In genomic region chr7:111470898-111471297, GRCh38 we compare ENCODE assay signal across 24 cellular contexts.
"Had no signal": no experiment of that assay in that cellular context is flagged by ENCODE, and none has a peak within 500 bp of the region (broad histone marks: within the 10 kb centered on the region; RNA-seq: fewer than 3 reads in every experiment).

No MANE protein-coding gene starts in this region.

- H2AFZ ChIP-seq: hepatocyte had no signal

- DNase-seq: dermis blood vessel endothelial cell; dorsolateral prefrontal cortex; effector CD4-positive, alpha-beta T cell; effector memory CD4-positive, alpha-beta T cell; foreskin keratinocyte; heart left ventricle; hypothalamus; immature natural killer cell; islet precursor cell; kidney; kidney glomerular epithelial cell; left colon; left ventricle myocardium inferior; lower lobe of right lung; mesenchymal stem cell; mucosa of descending colon; naive B cell; naive thymus-derived CD8-positive, alpha-beta T cell had no signal

- H3K4me1 ChIP-seq: foreskin keratinocyte, left ventricle myocardium inferior, lower lobe of right lung had no signal

- ATAC-seq: foreskin keratinocyte; gastroesophageal sphincter; heart left ventricle; left colon; left lobe of liver; lower lobe of right lung; mucosa of descending colon; naive thymus-derived CD8-positive, alpha-beta T cell had no signal

- H3K4me2 ChIP-seq: hepatocyte had no signal

- FAIRE-seq: endothelial cell of umbilical vein had no signal

- H3K79me2 ChIP-seq: hepatocyte had no signal

- H3K27ac ChIP-seq: coronary artery, dorsolateral prefrontal cortex, esophagus muscularis mucosa, foreskin keratinocyte, gastroesophageal sphincter, heart left ventricle, hepatocyte, left ventricle myocardium inferior, lower lobe of right lung had no signal

- H3K36me3 ChIP-seq: esophagus muscularis mucosa, gastroesophageal sphincter, heart left ventricle, left ventricle myocardium inferior, lower lobe of right lung had no signal

- H3K9me3 ChIP-seq: gastroesophageal sphincter, mucosa of descending colon had no signal

- H3K4me3 ChIP-seq: coronary artery, dorsolateral prefrontal cortex, esophagus muscularis mucosa, gastroesophageal sphincter, heart left ventricle, hepatocyte, left ventricle myocardium inferior, lower lobe of right lung, mucosa of descending colon had no signal

- H3K27me3 ChIP-seq: dorsolateral prefrontal cortex, esophagus muscularis mucosa, foreskin keratinocyte, gastroesophageal sphincter, heart left ventricle, hepatocyte had no signal
